8 cellular contexts compared by ENCODE assay signal in genomic region chr22:42169055-42169469, GRCh38. TPM values are rescaled to one million over a fixed set of nuclear protein-coding genes. Genes with fewer than 3 reads are reported as not detected.
A peak's percentile ranks its signal among the peaks of the same experiment; 100 is the strongest.
DNase-seq lines count a peak whose midpoint lies in the region; ATAC-seq and TF ChIP-seq lines count a peak whose summit lies in the region.

No MANE protein-coding gene starts in this region.

- no peak overlapping the region for H3K4me3 ChIP-seq in SJCRH30
- H3K4me3 ChIP-seq in uterus: no peak overlapping the region

- intact Hi-C loops in posterior cingulate gyrus (cut with DNase I): loop anchor here (2.0 kb wide), 1 partner anchor 268 kb away; no protein-coding TSS in a partner anchor
- intact Hi-C loops in uterus (cut with DNase I; ENCODE audit: low total_unique reads): loop anchor here (2.0 kb wide), 1 partner anchor 268 kb away; no protein-coding TSS in a partner anchor

- peak; percentile 71 for DNase-seq in DMS 273 (lab: John Stamatoyannopoulos, UW; ENCODE audit: unreplicated experiment)
- DNase-seq in HuH-7 (ENCODE audit: low spot score): peak; percentile 93
- DNase-seq in SJCRH30: peak; percentile 59 to 74
- DNase-seq in activated naive CD4-positive, alpha-beta T cell treated with Interleukin-2 at 50 U/mL for 16 hours: peak; percentile 80
- peak; percentile 68 for DNase-seq in glomerular visceral epithelial cell (ENCODE audit: extremely low spot score)
- DNase-seq in posterior cingulate gyrus: peak; percentile 47 to 95 (median 79)
- peak; percentile 67 to 74 for DNase-seq in uterus

- H3K27me3 ChIP-seq in SJCRH30: no peaks in the 10 kb centered on the region
- H3K27me3 ChIP-seq in uterus: no peaks in the 10 kb centered on the region

- H3K9me3 ChIP-seq in SJCRH30 (replicated peaks): no peaks in the 10 kb centered on the region
- H3K9me3 ChIP-seq in uterus: no peaks in the 10 kb centered on the region

- no peak for TF ChIP-seq POLR2A in uterus (IDR thresholded peaks at IDR 0.05)

- no peak for ATAC-seq in GM19452 (IDR thresholded peaks at IDR 0.05; ENCODE audit: unreplicated experiment)

- H3K4me1 ChIP-seq in SJCRH30 (no peaks in the 10 kb centered on the region), uterus (peaks cover 0 to 4% of the 10 kb centered on the region in 2 donors)

- H3K27ac ChIP-seq in SJCRH30: no peak overlapping the region
- no peak overlapping the region for H3K27ac ChIP-seq in uterus

- peaks cover 3% of the 10 kb centered on the region; the same call in 1 of the 2 replicates for H3K36me3 ChIP-seq in SJCRH30
- no peaks in the 10 kb centered on the region for H3K36me3 ChIP-seq in uterus

- TF ChIP-seq CTCF in uterus (IDR thresholded peaks at IDR 0.05): peak; percentile 85 to 93 (median 90)

RNA-seq across cellular contexts. Expression of gene CYP2D6, which starts 38.5 kb away (rescaled TPM):
- total RNA-seq in SJCRH30 (2014; rRNA removed; shearing (Covaris generic)): 0.04 TPM in 1 of 2 replicates, not detected in the other
- total RNA-seq in uterus: 1 to 10 TPM in 1 of 4 donors, under 1 TPM in 1, not detected in 2; 0.62 to 2.0 TPM
